In the genomic region with DNA sequence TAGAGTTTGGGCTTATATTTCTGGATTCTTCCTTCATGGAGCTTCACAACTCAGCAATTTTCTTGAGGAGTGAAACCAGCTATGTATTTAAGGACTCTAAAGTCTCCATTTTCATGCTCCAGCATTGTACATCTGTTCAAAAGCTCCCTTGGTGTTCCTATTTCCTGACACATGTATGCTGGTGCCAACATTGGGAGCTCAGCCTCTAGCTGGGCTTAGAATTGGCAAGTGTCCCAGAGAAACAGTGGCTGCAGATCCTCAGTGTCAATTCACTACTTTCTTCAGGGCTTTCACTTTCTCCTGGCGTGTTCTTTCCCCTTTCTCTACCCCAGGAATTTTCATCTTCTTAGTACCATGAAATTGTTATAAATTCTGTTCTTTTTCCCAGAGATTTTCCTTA, we compare ENCODE assay signal across 10 cellular contexts.
DNase-seq lines count a peak whose midpoint lies in the region; ATAC-seq, FAIRE-seq and TF ChIP-seq lines count a peak whose summit lies in the region.
"Had no signal": no experiment of that assay in that cellular context is flagged by ENCODE, and none has a peak within 500 bp of the region (broad histone marks: within the 10 kb centered on the region; RNA-seq: fewer than 3 reads in every experiment).

No MANE protein-coding gene starts in this region.

- TF ChIP-seq RAD21 in Ishikawa (IDR thresholded peaks at IDR 0.05; ENCODE audit: low read depth): no peak

- H3K36me3 ChIP-seq in RWPE2 (ENCODE audit: low read depth): no peaks in the 10 kb centered on the region
- H3K36me3 ChIP-seq: WERI-Rb-1 had no signal

- ATAC-seq in RWPE2 (ENCODE audit: low read depth) (0 out of 3 replicates have a peak, but pooled peaks have one; percentile 31), GM21737 (IDR thresholded peaks at IDR 0.05; ENCODE audit: unreplicated experiment) (no peak)

- no peak overlapping the region for H3K27ac ChIP-seq in RWPE2 (ENCODE audit: poor library complexity, severe bottlenecking)
- H3K27ac ChIP-seq: WERI-Rb-1 had no signal

- peaks cover 7% of the 10 kb centered on the region for H3K27me3 ChIP-seq in RWPE2 (ENCODE audit: insufficient read depth, poor library complexity, severe bottlenecking)

- no peaks in the 10 kb centered on the region for H3K9me3 ChIP-seq in RWPE2 (ENCODE audit: severe bottlenecking)

- TF ChIP-seq CTCF in RWPE2 (IDR thresholded peaks at IDR 0.05; ENCODE audit: poor library complexity, severe bottlenecking): no peak

- no peak for TF ChIP-seq EP300 in Ishikawa (IDR thresholded peaks at IDR 0.05; ENCODE audit: borderline replicate concordance)

- no peaks in the 10 kb centered on the region for H3K4me1 ChIP-seq in RWPE2 (ENCODE audit: insufficient read depth, poor library complexity, severe bottlenecking)

- no peak overlapping the region for H3K4me3 ChIP-seq in RWPE2 (ENCODE audit: severe bottlenecking)
- no peak overlapping the region for H3K4me3 ChIP-seq in skeletal muscle cell (ENCODE audit: low read depth, low read length)

- TF ChIP-seq POLR2A in GM12891 (IDR thresholded peaks at IDR 0.05; ENCODE audit: low read depth, low read length): no peak

- FAIRE-seq in GM12891 (lab: Jason Lieb, UNC): no peak
- FAIRE-seq: bronchial epithelial cell had no signal

- DNase-seq in RWPE2 (ENCODE audit: low spot score) (no peak), globus pallidus (ENCODE audit: low spot score) (peak; percentile 70), skeletal muscle cell (ENCODE audit: low read depth) (peak; percentile 36), GM12891 (ENCODE audit: insufficient read length, low spot score) (no peak), NCI-H526 (lab: John Stamatoyannopoulos, UW) (no peak)
- no peak for DNase-seq in activated effector memory CD4-positive, alpha-beta T cell treated with Interleukin-2 at 50 U/mL for 16 hours
- DNase-seq: WERI-Rb-1 had no signal

TF ChIP-seq in Ishikawa, 13 proteins besides CTCF, POLR2A, EP300 and RAD21:
- TF ChIP-seq, protein P1, sequence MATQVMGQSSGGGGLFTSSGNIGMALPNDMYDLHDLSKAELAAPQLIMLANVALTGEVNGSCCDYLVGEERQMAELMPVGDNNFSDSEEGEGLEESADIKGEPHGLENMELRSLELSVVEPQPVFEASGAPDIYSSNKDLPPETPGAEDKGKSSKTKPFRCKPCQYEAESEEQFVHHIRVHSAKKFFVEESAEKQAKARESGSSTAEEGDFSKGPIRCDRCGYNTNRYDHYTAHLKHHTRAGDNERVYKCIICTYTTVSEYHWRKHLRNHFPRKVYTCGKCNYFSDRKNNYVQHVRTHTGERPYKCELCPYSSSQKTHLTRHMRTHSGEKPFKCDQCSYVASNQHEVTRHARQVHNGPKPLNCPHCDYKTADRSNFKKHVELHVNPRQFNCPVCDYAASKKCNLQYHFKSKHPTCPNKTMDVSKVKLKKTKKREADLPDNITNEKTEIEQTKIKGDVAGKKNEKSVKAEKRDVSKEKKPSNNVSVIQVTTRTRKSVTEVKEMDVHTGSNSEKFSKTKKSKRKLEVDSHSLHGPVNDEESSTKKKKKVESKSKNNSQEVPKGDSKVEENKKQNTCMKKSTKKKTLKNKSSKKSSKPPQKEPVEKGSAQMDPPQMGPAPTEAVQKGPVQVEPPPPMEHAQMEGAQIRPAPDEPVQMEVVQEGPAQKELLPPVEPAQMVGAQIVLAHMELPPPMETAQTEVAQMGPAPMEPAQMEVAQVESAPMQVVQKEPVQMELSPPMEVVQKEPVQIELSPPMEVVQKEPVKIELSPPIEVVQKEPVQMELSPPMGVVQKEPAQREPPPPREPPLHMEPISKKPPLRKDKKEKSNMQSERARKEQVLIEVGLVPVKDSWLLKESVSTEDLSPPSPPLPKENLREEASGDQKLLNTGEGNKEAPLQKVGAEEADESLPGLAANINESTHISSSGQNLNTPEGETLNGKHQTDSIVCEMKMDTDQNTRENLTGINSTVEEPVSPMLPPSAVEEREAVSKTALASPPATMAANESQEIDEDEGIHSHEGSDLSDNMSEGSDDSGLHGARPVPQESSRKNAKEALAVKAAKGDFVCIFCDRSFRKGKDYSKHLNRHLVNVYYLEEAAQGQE (IDR thresholded peaks at IDR 0.05; ENCODE audit: low read depth): no peak
- TF ChIP-seq NFIC (IDR thresholded peaks at IDR 0.05) (0 out of 2 replicates have a peak, but pooled peaks have one; percentile 11), CREB1 (IDR thresholded peaks at IDR 0.05; ENCODE audit: low read depth) (no peak), TEAD4 (IDR thresholded peaks at IDR 0.05) (no peak), CEBPB (IDR thresholded peaks at IDR 0.05) (no peak), FOXM1 (IDR thresholded peaks at IDR 0.05; ENCODE audit: borderline replicate concordance, low read depth) (no peak), TCF12 (IDR thresholded peaks at IDR 0.05; ENCODE audit: low read depth) (no peak), EGR1 (IDR thresholded peaks at IDR 0.05) (no peak)
- TF ChIP-seq, protein P2, sequence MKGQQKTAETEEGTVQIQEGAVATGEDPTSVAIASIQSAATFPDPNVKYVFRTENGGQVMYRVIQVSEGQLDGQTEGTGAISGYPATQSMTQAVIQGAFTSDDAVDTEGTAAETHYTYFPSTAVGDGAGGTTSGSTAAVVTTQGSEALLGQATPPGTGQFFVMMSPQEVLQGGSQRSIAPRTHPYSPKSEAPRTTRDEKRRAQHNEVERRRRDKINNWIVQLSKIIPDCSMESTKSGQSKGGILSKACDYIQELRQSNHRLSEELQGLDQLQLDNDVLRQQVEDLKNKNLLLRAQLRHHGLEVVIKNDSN (IDR thresholded peaks at IDR 0.05): no peak
TF ChIP-seq in Ishikawa: peak in this region for 1.

TF ChIP-seq in GM12891, 5 proteins besides CTCF, POLR2A, EP300 and RAD21:
- TF ChIP-seq SPI1 (IDR thresholded peaks at IDR 0.05; ENCODE audit: low read depth, low read length) (no peak), TAF1 (IDR thresholded peaks at IDR 0.05; ENCODE audit: low read depth, low read length) (no peak), PAX5 (IDR thresholded peaks at IDR 0.05; ENCODE audit: insufficient read depth, low read length, severe bottlenecking) (no peak), POU2F2 (IDR thresholded peaks at IDR 0.05; ENCODE audit: low read depth, low read length) (no peak), POLR2AphosphoS5 (IDR thresholded peaks at IDR 0.05; ENCODE audit: low read depth, low read length) (no peak)

Comparison
In these comparisons a context has a peak if more than half of its experiments do, and no peak if none do; other contexts are left out.
1. DNase-seq: peak in globus pallidus (single experiment) and skeletal muscle cell (single experiment); none in RWPE2 (single experiment), GM12891 (single experiment), activated effector memory CD4-positive, alpha-beta T cell treated with Interleukin-2 at 50 U/mL for 16 hours (single experiment) and NCI-H526 (0 of 2).